Comparison of ENCODE assay signal across 18 cellular contexts in the genomic region with DNA sequence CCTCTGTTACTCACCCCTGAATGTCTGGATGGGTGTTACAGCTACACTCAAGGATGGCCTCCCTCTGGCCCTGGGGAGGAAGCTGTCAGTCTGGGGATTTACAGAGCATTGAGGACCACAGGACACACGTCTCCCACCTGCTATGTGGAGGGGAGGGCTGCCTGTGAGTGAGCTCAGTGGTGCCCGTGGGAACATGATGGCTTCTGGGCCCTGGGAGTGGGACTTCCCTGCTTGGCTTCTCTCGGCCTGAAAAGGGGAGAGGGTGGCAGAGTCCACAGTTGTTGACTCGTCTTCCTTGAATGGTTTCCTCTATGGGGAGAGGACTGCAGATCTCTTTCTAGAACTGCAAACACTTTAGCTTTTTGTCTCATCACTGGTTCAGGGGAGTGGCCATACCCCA.
A peak's percentile ranks its signal among the peaks of the same experiment; 100 is the strongest.
DNase-seq lines count a peak whose midpoint lies in the region; ATAC-seq and TF ChIP-seq lines count a peak whose summit lies in the region.
"Had no signal": no experiment of that assay in that cellular context is flagged by ENCODE, and none has a peak within 500 bp of the region (broad histone marks: within the 10 kb centered on the region; RNA-seq: fewer than 3 reads in every experiment).

No MANE protein-coding gene starts in this region.

- intact Hi-C loops in Right ventricle myocardium inferior (cut with DNase I) (no loop called here), cardiac septum (cut with DNase I) (no loop called here), Panc1 (cut with micrococcal nuclease; ENCODE audit: unreplicated experiment) (no loop called here), psoas muscle (cut with DNase I) (no loop called here)

- DNase-seq in Right ventricle myocardium inferior (ENCODE audit: missing footprints) = peak; percentile 27
- DNase-seq in cardiac septum (ENCODE audit: low spot score) = no peak
- no peak for DNase-seq in Panc1 (ENCODE audit: low read depth, low spot score)
- peak; percentile 35 for DNase-seq in left kidney (ENCODE audit: low read depth, low spot score)
- no peak for DNase-seq in type B pancreatic cell (ENCODE audit: extremely low spot score, unreplicated experiment)
- DNase-seq in activated T-cell treated with anti-CD3 and anti-CD28 coated beads, Interleukin-2, amount 50 U/mL, for 72 hours = no peak
- no peak for DNase-seq in psoas muscle
- DNase-seq: 8988T, DMS79, Karpas-422, NCI-H1417, NCI-H1694 treated with DMSO at 0.1 percent for 48 hours, NCI-H2081 treated with DMSO at 0.1 percent for 48 hours, NCI-H2171 treated with DMSO at 0.1 percent for 48 hours, NCI-H524 treated with DMSO at 0.1 percent for 48 hours, NCI-H82, SHP77 had no signal

- no peak overlapping the region for H3K4me3 ChIP-seq in Panc1 (ENCODE audit: low read depth in 2 of 2, low read length in 2 of 2)
- H3K4me3 ChIP-seq in psoas muscle = no peak overlapping the region

- H3K9me3 ChIP-seq in Panc1 (ENCODE audit: control insufficient read depth, insufficient read depth, low read depth, low read length) = no peaks in the 10 kb centered on the region
- H3K9me3 ChIP-seq in psoas muscle = no peaks in the 10 kb centered on the region

- in situ Hi-C loops in Panc1 (cut with HindIII; ENCODE audit: low pct_unique_long_range_greater_than_20kb, low sequenced_read_pairs) = no loop called here

- WGBS in psoas muscle, 3 donors = 77 to 84% (median 83%) methylated on average over 4 of the region's 4 CpGs

- H3K36me3 Mint-ChIP-seq in type B pancreatic cell = peaks cover 23% of the 10 kb centered on the region
- no peaks in the 10 kb centered on the region for H3K36me3 Mint-ChIP-seq in activated T-cell treated with anti-CD3 and anti-CD28 coated beads, Interleukin-2, amount 50 U/mL, for 72 hours (ENCODE audit: insufficient read depth in 2 of 2)

- H3K27ac Mint-ChIP-seq in type B pancreatic cell = peak overlapping the region; percentile 43
- no peak overlapping the region for H3K27ac Mint-ChIP-seq in activated T-cell treated with anti-CD3 and anti-CD28 coated beads, Interleukin-2, amount 50 U/mL, for 72 hours

- TF ChIP-seq CTCF in Panc1 (IDR thresholded peaks at IDR 0.05) = no peak
- no peak for TF ChIP-seq CTCF in type B pancreatic cell (conservative IDR thresholded peaks at IDR 0.05)
- TF ChIP-seq CTCF in psoas muscle (IDR thresholded peaks at IDR 0.05) = no peak

- H3K36me3 ChIP-seq in Panc1 (ENCODE audit: control insufficient read depth, insufficient read depth, low read length) (peaks cover 8% of the 10 kb centered on the region), psoas muscle (ENCODE audit: insufficient read depth in 1 of 2, low read depth in 1 of 2) (no peaks in the 10 kb centered on the region)

- POLR2A ChIA-PET in Panc1 (lab: Charles Lee) = no interaction called here

- H3K4me3 Mint-ChIP-seq in type B pancreatic cell = no peak overlapping the region
- no peak overlapping the region for H3K4me3 Mint-ChIP-seq in activated T-cell treated with anti-CD3 and anti-CD28 coated beads, Interleukin-2, amount 50 U/mL, for 72 hours

- H3K27me3 Mint-ChIP-seq in type B pancreatic cell = no peaks in the 10 kb centered on the region
- H3K27me3 Mint-ChIP-seq in activated T-cell treated with anti-CD3 and anti-CD28 coated beads, Interleukin-2, amount 50 U/mL, for 72 hours (ENCODE audit: low read depth) = no peaks in the 10 kb centered on the region

- H3K4me1 Mint-ChIP-seq in type B pancreatic cell (ENCODE audit: unreplicated experiment) = peaks cover 33% of the 10 kb centered on the region
- H3K4me1 Mint-ChIP-seq in activated T-cell treated with anti-CD3 and anti-CD28 coated beads, Interleukin-2, amount 50 U/mL, for 72 hours (ENCODE audit: low read depth) = no peaks in the 10 kb centered on the region

- no TSS peak for BruUV-seq in Panc1 (replicated peaks; lab: Mats Ljungman, UMichigan)

- H3K27ac ChIP-seq in Panc1 (ENCODE audit: low read length) (peak overlapping the region; percentile 57), psoas muscle (no peak overlapping the region)

- ATAC-seq in Right ventricle myocardium inferior (no peak), Panc1 (no peak), HG03139 (IDR thresholded peaks at IDR 0.05; ENCODE audit: unreplicated experiment) (no peak), psoas muscle (no peak)
- ATAC-seq in activated T-cell treated with anti-CD3 and anti-CD28 coated beads, Interleukin-2, amount 50 U/mL, for 72 hours (replicated peaks in 1 of 2) = no peak

- H3K9me3 Mint-ChIP-seq in type B pancreatic cell = peaks cover 6% of the 10 kb centered on the region
- no peaks in the 10 kb centered on the region for H3K9me3 Mint-ChIP-seq in activated T-cell treated with anti-CD3 and anti-CD28 coated beads, Interleukin-2, amount 50 U/mL, for 72 hours

- no peaks in the 10 kb centered on the region for H3K27me3 ChIP-seq in Panc1 (ENCODE audit: control insufficient read depth, insufficient read depth, low read length)
- peaks cover 0 to 5% (median 0%) of the 10 kb centered on the region in 3 donors for H3K27me3 ChIP-seq in psoas muscle (ENCODE audit: insufficient read depth in 3 of 3, low read length in 2 of 3)

- H3K4me1 ChIP-seq in Panc1 (ENCODE audit: control insufficient read depth, insufficient read depth, low read length) (peaks cover 48% of the 10 kb centered on the region), psoas muscle (peaks cover 6% of the 10 kb centered on the region)

- CTCF ChIA-PET in Panc1 (lab: Charles Lee) = no interaction called here

Comparison
In these comparisons a context has a peak if more than half of its experiments do, and no peak if none do; other contexts are left out.
1. DNase-seq: peak in Right ventricle myocardium inferior (single experiment) and left kidney (single experiment); none in cardiac septum (single experiment), Panc1 (single experiment), type B pancreatic cell (single experiment), activated T-cell treated with anti-CD3 and anti-CD28 coated beads, Interleukin-2, amount 50 U/mL, for 72 hours (0 of 2) and psoas muscle (0 of 2).